ENCODE assay signal across 16 cellular contexts in genomic region chr4:53583513-53583912, GRCh38. TPM values are rescaled to one million over a fixed set of nuclear protein-coding genes. Genes with fewer than 3 reads are reported as not detected.
DNase-seq lines count a peak whose midpoint lies in the region; ATAC-seq and TF ChIP-seq lines count a peak whose summit lies in the region.
"Had no signal": no experiment of that assay in that cellular context is flagged by ENCODE, and none has a peak within 500 bp of the region (broad histone marks: within the 10 kb centered on the region; RNA-seq: fewer than 3 reads in every experiment).

No MANE protein-coding gene starts in this region.

- 85% methylated on average over 3 of the region's 3 CpGs for WGBS in thyroid gland, 2 donors
- WGBS in trophoblast cell (ENCODE audit: extremely low coverage, insufficient coverage, insufficient read length) = no CpG with 5 or more reads among the region's 3 CpGs

- H3K4me3 ChIP-seq in fibroblast of mammary gland (ENCODE audit: control insufficient read depth, low read depth, low read length) (no peak overlapping the region), thyroid gland (replicated peaks in 1 of 3) (no peak overlapping the region), trophoblast cell (ENCODE audit: low read depth, low read length) (no peak overlapping the region)
- H3K4me3 ChIP-seq: GM12878, GM23248 had no signal

- CTCF ChIA-PET in WTC11 (lab: Charles Lee) = interaction anchor here (1.3 to 2.4 kb wide), 3 partner anchors 9 to 123 kb away, joined by 3 to 8 read pairs (median 5); no protein-coding TSS in a partner anchor

- peak overlapping the region; percentile 76; the same call in 1 of the 2 replicates for H3K27ac Mint-ChIP-seq in WTC11
- H3K27ac Mint-ChIP-seq in activated naive CD8-positive, alpha-beta T cell treated with anti-CD3 and anti-CD28 coated beads, Interleukin-2, amount 50 U/mL, for 24 hours = no peak overlapping the region
- H3K27ac Mint-ChIP-seq: CD4-positive, alpha-beta memory T cell had no signal

- no peak for TF ChIP-seq POLR2A in thyroid gland (IDR thresholded peaks at IDR 0.05)

- H3K23ac ChIP-seq in trophoblast cell (ENCODE audit: low read length) = no peak overlapping the region

- H3K9me3 Mint-ChIP-seq in WTC11 = peaks cover 4% of the 10 kb centered on the region
- H3K9me3 Mint-ChIP-seq in activated naive CD8-positive, alpha-beta T cell treated with anti-CD3 and anti-CD28 coated beads, Interleukin-2, amount 50 U/mL, for 24 hours = no peaks in the 10 kb centered on the region
- H3K9me3 Mint-ChIP-seq: CD4-positive, alpha-beta memory T cell had no signal

- H3K36me3 ChIP-seq in thyroid gland = no peaks in the 10 kb centered on the region
- H3K36me3 ChIP-seq in trophoblast cell (ENCODE audit: control insufficient read depth in 1 of 2, insufficient read depth in 2 of 2, low read length in 2 of 2) = no peaks in the 10 kb centered on the region

- no peak overlapping the region for H2BK12ac ChIP-seq in trophoblast cell (ENCODE audit: low read length)

- H4K12ac ChIP-seq in trophoblast cell (ENCODE audit: low read depth, low read length) = no peak overlapping the region

- H4K91ac ChIP-seq in trophoblast cell (ENCODE audit: low read depth, low read length) = no peak overlapping the region

- POLR2A ChIA-PET in WTC11 (lab: Charles Lee) = no interaction called here

- H3K36me3 Mint-ChIP-seq in WTC11 = peaks cover 3% of the 10 kb centered on the region; the same call in 1 of the 2 replicates
- H3K36me3 Mint-ChIP-seq in activated naive CD8-positive, alpha-beta T cell treated with anti-CD3 and anti-CD28 coated beads, Interleukin-2, amount 50 U/mL, for 24 hours (ENCODE audit: low read depth) = no peaks in the 10 kb centered on the region
- H3K36me3 Mint-ChIP-seq: CD4-positive, alpha-beta memory T cell had no signal

- no peak overlapping the region for H2BK5ac ChIP-seq in trophoblast cell (ENCODE audit: low read depth, low read length, poor library complexity)

- no peak overlapping the region for H3K18ac ChIP-seq in trophoblast cell (ENCODE audit: low read length)

- H3K27me3 Mint-ChIP-seq in WTC11 (ENCODE audit: low read depth) = no peaks in the 10 kb centered on the region
- H3K27me3 Mint-ChIP-seq in activated naive CD8-positive, alpha-beta T cell treated with anti-CD3 and anti-CD28 coated beads, Interleukin-2, amount 50 U/mL, for 24 hours = peaks cover 2% of the 10 kb centered on the region

- no peak overlapping the region for H4K8ac ChIP-seq in trophoblast cell (ENCODE audit: low read depth, low read length)

- H3K9me3 ChIP-seq in thyroid gland (no peaks in the 10 kb centered on the region), trophoblast cell (ENCODE audit: insufficient read depth, low read depth, low read length) (no peaks in the 10 kb centered on the region)

- no peak overlapping the region for H3K14ac ChIP-seq in trophoblast cell (ENCODE audit: low read length)

- intact Hi-C loops in thyroid gland (cut with DNase I) = no loop called here

- peaks cover 1% of the 10 kb centered on the region for H3K79me1 ChIP-seq in trophoblast cell (ENCODE audit: low read length)

- no peak overlapping the region for H3K4me2 ChIP-seq in trophoblast cell (ENCODE audit: low read length)

- no peaks in the 10 kb centered on the region for H3K79me2 ChIP-seq in trophoblast cell (ENCODE audit: control insufficient read depth, insufficient read depth, low read length, poor library complexity)

- DNase-seq in AG08395 (ENCODE audit: low spot score) (peak; percentile 18), WTC11 (ENCODE audit: low spot score) (no peak), fibroblast of mammary gland (ENCODE audit: low read depth) (peak; percentile 85), thyroid gland (no peak), trophoblast cell (no peak)
- no peak for DNase-seq in activated naive CD8-positive, alpha-beta T cell treated with anti-CD3 and anti-CD28 coated beads, Interleukin-2, amount 50 U/mL, for 24 hours
- DNase-seq: CD4-positive, alpha-beta memory T cell; DMS79; GM23248; H7 had no signal

- no peak for TF ChIP-seq CTCF in WTC11 (IDR thresholded peaks at IDR 0.05)
- no peak for TF ChIP-seq CTCF in fibroblast of mammary gland (conservative IDR thresholded peaks at IDR 0.05; ENCODE audit: control insufficient read depth, insufficient read depth, low read depth, low read length)
- no peak for TF ChIP-seq CTCF in thyroid gland (IDR thresholded peaks at IDR 0.05)

- H3K4me1 Mint-ChIP-seq in WTC11 = peaks cover 10% of the 10 kb centered on the region
- no peaks in the 10 kb centered on the region for H3K4me1 Mint-ChIP-seq in activated naive CD8-positive, alpha-beta T cell treated with anti-CD3 and anti-CD28 coated beads, Interleukin-2, amount 50 U/mL, for 24 hours
- H3K4me1 Mint-ChIP-seq: CD4-positive, alpha-beta memory T cell had no signal

- H3K27me3 ChIP-seq in thyroid gland = no peaks in the 10 kb centered on the region
- no peaks in the 10 kb centered on the region for H3K27me3 ChIP-seq in trophoblast cell (ENCODE audit: insufficient read depth, low read length)

- H3K27ac ChIP-seq in thyroid gland (peak overlapping the region in 2 of 3 donors; percentile 48 to 67), trophoblast cell (ENCODE audit: low read depth, low read length) (no peak overlapping the region)
- H3K27ac ChIP-seq: 22Rv1, C4-2B, GM23248 had no signal

- H2BK120ac ChIP-seq in trophoblast cell (ENCODE audit: insufficient read depth, low read length, poor library complexity) = no peak overlapping the region

- H3K4me1 ChIP-seq in thyroid gland (peaks cover 24 to 37% of the 10 kb centered on the region in 2 donors), trophoblast cell (ENCODE audit: control insufficient read depth in 1 of 2, insufficient read depth in 2 of 2, low read length in 2 of 2) (peaks cover 0 to 4% of the 10 kb centered on the region in 2 experiments)

- H2AK5ac ChIP-seq in trophoblast cell (ENCODE audit: low read length) = no peak overlapping the region

- H3K4me3 Mint-ChIP-seq in WTC11 = no peak overlapping the region
- no peak overlapping the region for H3K4me3 Mint-ChIP-seq in activated naive CD8-positive, alpha-beta T cell treated with anti-CD3 and anti-CD28 coated beads, Interleukin-2, amount 50 U/mL, for 24 hours
- H3K4me3 Mint-ChIP-seq: CD4-positive, alpha-beta memory T cell had no signal

- H3K4ac ChIP-seq in trophoblast cell (ENCODE audit: low read depth, low read length) = no peak overlapping the region

- no peak for ATAC-seq in WTC11
- no peak for ATAC-seq in HG02852 (IDR thresholded peaks at IDR 0.05; ENCODE audit: unreplicated experiment)
- no peak for ATAC-seq in activated naive CD8-positive, alpha-beta T cell treated with anti-CD3 and anti-CD28 coated beads, Interleukin-2, amount 50 U/mL, for 24 hours
- ATAC-seq: GM12878 had no signal

- no peak overlapping the region for H2AFZ ChIP-seq in trophoblast cell (ENCODE audit: insufficient read depth, low read length, poor library complexity)
- H2AFZ ChIP-seq: GM23248 had no signal

- no peak overlapping the region for H3K9ac ChIP-seq in trophoblast cell (ENCODE audit: low read length)
- H3K9ac ChIP-seq: GM23248 had no signal

TF ChIP-seq in WTC11, 78 proteins besides CTCF, POLR2A, EP300 and RAD21 (continues in another document):
- TF ChIP-seq HMGXB4 (CRISPR knock-in tag; IDR thresholded peaks at IDR 0.05) = no peak
- TF ChIP-seq CREM (CRISPR knock-in tag; IDR thresholded peaks at IDR 0.05) = no peak
- no peak for TF ChIP-seq PRRX2 (CRISPR knock-in tag; IDR thresholded peaks at IDR 0.05)
- TF ChIP-seq SOX15 (CRISPR knock-in tag; IDR thresholded peaks at IDR 0.05) = no peak
- no peak for TF ChIP-seq ZNF281 (CRISPR knock-in tag; IDR thresholded peaks at IDR 0.05)
- TF ChIP-seq IRF2 (CRISPR knock-in tag; IDR thresholded peaks at IDR 0.05; ENCODE audit: borderline replicate concordance, low read depth) = no peak

RNA-seq across cellular contexts. Expression of gene LNX1, which starts 7.8 kb away (rescaled TPM):
- total RNA-seq in WTC11 (2021) (4.3 to 5.9 TPM (median 4.5 TPM) in 3 replicates), thyroid gland (10 to 100 TPM; 34.3 to 63.8 (median 43.3) TPM)
- polyA plus RNA-seq in trophoblast cell (2013) = 4.3 and 4.5 TPM in 2 replicates
- total RNA-seq: A673; CD4-positive, alpha-beta memory T cell; G401 had no signal

Comparison
In these comparisons a context has a peak if more than half of its experiments do, and no peak if none do; other contexts are left out.
1. DNase-seq: peak in AG08395 (single experiment) and fibroblast of mammary gland (single experiment); none in WTC11 (single experiment), thyroid gland (0 of 2), trophoblast cell (0 of 2) and activated naive CD8-positive, alpha-beta T cell treated with anti-CD3 and anti-CD28 coated beads, Interleukin-2, amount 50 U/mL, for 24 hours (single experiment).